Comparison of ENCODE assay signal across 7 cellular contexts in the genomic region with DNA sequence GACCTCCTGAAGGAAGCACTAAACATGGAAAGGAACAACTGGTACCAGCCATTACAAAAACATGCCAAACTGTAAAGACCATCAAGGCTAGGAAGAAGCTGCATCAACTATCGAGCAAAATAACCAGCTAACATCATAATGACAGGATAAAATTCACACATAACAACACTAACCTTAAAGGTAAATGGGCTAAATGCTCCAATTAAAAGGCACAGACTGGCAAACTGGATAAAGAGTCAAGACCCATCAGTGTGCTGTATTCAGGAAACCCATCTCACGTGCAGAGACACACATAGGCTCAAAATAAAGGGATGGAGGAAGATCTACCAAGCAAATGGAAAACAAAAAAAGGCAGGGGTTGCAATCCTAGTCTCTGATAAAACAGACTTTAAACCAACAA. TPM values are rescaled to one million over a fixed set of nuclear protein-coding genes. Genes with fewer than 3 reads are reported as not detected.
"Had no signal": no experiment of that assay in that cellular context is flagged by ENCODE, and none has a peak within 500 bp of the region (broad histone marks: within the 10 kb centered on the region; RNA-seq: fewer than 3 reads in every experiment).

No MANE protein-coding gene starts in this region.

RNA-seq across cellular contexts. Expression of a gene that starts 10.6 kb away (rescaled TPM):
- total RNA-seq: H9 had no signal

RNA-seq across cellular contexts. Expression of a gene that starts 41.6 kb away (rescaled TPM):
- total RNA-seq: GM23248, GM23338, H1, H4, H7, H9, HFFc6 had no signal
- polyA plus RNA-seq: GM23248, GM23338, H1 had no signal
